ENCODE assay signal across 1 cellular context in genomic region chr5:45105491-45105994, GRCh38.
TF ChIP-seq lines count a peak whose summit lies in the region.

No MANE protein-coding gene starts in this region.

TF ChIP-seq in K562, 482 proteins besides CTCF, POLR2A, EP300 and RAD21 (continued from another document):
- no peak for TF ChIP-seq ZNF449 (CRISPR knock-in tag; IDR thresholded peaks at IDR 0.05)
- TF ChIP-seq CGGBP1 (CRISPR knock-in tag; IDR thresholded peaks at IDR 0.05), result no peak
- no peak for TF ChIP-seq TRIM24 (IDR thresholded peaks at IDR 0.05)
- no peak for TF ChIP-seq NEUROD1 (IDR thresholded peaks at IDR 0.05; ENCODE audit: borderline replicate concordance, low read depth, low read length, partially characterized antibody)
- TF ChIP-seq CBFA2T2 (conservative IDR thresholded peaks at IDR 0.05), result peak; percentile 41; the same call in 1 of the 2 replicates
- TF ChIP-seq TAL1 (IDR thresholded peaks at IDR 0.05), result peak; percentile 61
- no peak for TF ChIP-seq KAT8 (IDR thresholded peaks at IDR 0.05; ENCODE audit: low read depth)
- no peak for TF ChIP-seq YY1 (IDR thresholded peaks at IDR 0.05; ENCODE audit: borderline replicate concordance in 1 of 3, control insufficient read depth in 1 of 3, extremely low read depth in 1 of 3, insufficient read depth in 3 of 3, insufficient read length in 1 of 3, insufficient replicate concordance in 2 of 3, low read depth in 1 of 3, low read length in 2 of 3)
- TF ChIP-seq FOXM1 (IDR thresholded peaks at IDR 0.05; ENCODE audit: low read depth), result no peak
- TF ChIP-seq FOXM1 (CRISPR knock-in tag; IDR thresholded peaks at IDR 0.05; ENCODE audit: low read depth), result no peak
- no peak for TF ChIP-seq FIP1L1 (IDR thresholded peaks at IDR 0.05; ENCODE audit: low read depth, low read length, poor library complexity, severe bottlenecking)
- TF ChIP-seq STAT6 (CRISPR knock-in tag; IDR thresholded peaks at IDR 0.05), result no peak
- no peak for TF ChIP-seq ZNF140 (CRISPR knock-in tag; IDR thresholded peaks at IDR 0.05)
- peak; percentile 52 for TF ChIP-seq CBFA2T3 (IDR thresholded peaks at IDR 0.05)
- TF ChIP-seq CHD4 (IDR thresholded peaks at IDR 0.05; ENCODE audit: insufficient read depth, insufficient replicate concordance, low read depth, low read length, poor library complexity, severe bottlenecking), result no peak
- no peak for TF ChIP-seq AFF4 (CRISPR knock-in tag; IDR thresholded peaks at IDR 0.05)
- TF ChIP-seq NBN (IDR thresholded peaks at IDR 0.05; ENCODE audit: low read depth), result no peak
